In genomic region chr9:21684831-21685362, GRCh38 we compare ENCODE assay signal across 10 cellular contexts.
DNase-seq lines count a peak whose midpoint lies in the region; TF ChIP-seq lines count a peak whose summit lies in the region.
"Had no signal": no experiment of that assay in that cellular context is flagged by ENCODE, and none has a peak within 500 bp of the region (broad histone marks: within the 10 kb centered on the region; RNA-seq: fewer than 3 reads in every experiment).

No MANE protein-coding gene starts in this region.

- H3K4me1 Mint-ChIP-seq in activated naive CD4-positive, alpha-beta T cell treated with anti-CD3 and anti-CD28 coated beads, Interleukin-2, amount 10 ng/mL, durations not matched to agents 7 days and 5 days = peaks cover 14% of the 10 kb centered on the region

- peak; percentile 37 for DNase-seq in activated naive CD4-positive, alpha-beta T cell treated with Interleukin-2 at 50 U/mL for 16 hours
- no peak for DNase-seq in activated naive CD4-positive, alpha-beta T cell treated with anti-CD3 and anti-CD28 coated beads, Interleukin-2, amount 10 ng/mL, durations not matched to agents 7 days and 5 days
- DNase-seq in amniotic epithelial cell (ENCODE audit: low read depth) (peak; percentile 88), non-pigmented ciliary epithelial cell (ENCODE audit: low read depth) (peak; percentile 86), ureter (ENCODE audit: low spot score) (peak; percentile 68), NCI-H2171 (lab: John Stamatoyannopoulos, UW) (no peak), tibial artery (no peak), OCI-M2 (lab: John Stamatoyannopoulos, UW; ENCODE audit: unreplicated experiment) (no peak)

- H3K27me3 ChIP-seq in tibial artery = no peaks in the 10 kb centered on the region
- H3K27me3 ChIP-seq: BLaER1 treated with 17β-estradiol and CSF1 and Interleukin-3, amounts not matched to agents 10 nM and 100 nM had no signal

- H3K36me3 ChIP-seq in tibial artery = no peaks in the 10 kb centered on the region
- H3K36me3 ChIP-seq: BLaER1 treated with 17β-estradiol and CSF1 and Interleukin-3, amounts not matched to agents 10 nM and 100 nM had no signal

- H3K4me3 ChIP-seq in tibial artery = no peak overlapping the region
- H3K4me3 ChIP-seq: BLaER1 treated with 17β-estradiol and CSF1 and Interleukin-3, amounts not matched to agents 10 nM and 100 nM had no signal

- intact Hi-C loops in tibial artery (cut with DNase I; ENCODE audit: low total_unique reads) = no loop called here

- no peak overlapping the region for H3K27ac Mint-ChIP-seq in activated naive CD4-positive, alpha-beta T cell treated with anti-CD3 and anti-CD28 coated beads, Interleukin-2, amount 10 ng/mL, durations not matched to agents 7 days and 5 days

- H3K4me1 ChIP-seq in tibial artery = no peaks in the 10 kb centered on the region

- no peak overlapping the region for H3K4me3 Mint-ChIP-seq in activated naive CD4-positive, alpha-beta T cell treated with anti-CD3 and anti-CD28 coated beads, Interleukin-2, amount 10 ng/mL, durations not matched to agents 7 days and 5 days
- H3K4me3 Mint-ChIP-seq: naive thymus-derived CD4-positive, alpha-beta T cell had no signal

- no peaks in the 10 kb centered on the region for H3K9me3 Mint-ChIP-seq in activated naive CD4-positive, alpha-beta T cell treated with anti-CD3 and anti-CD28 coated beads, Interleukin-2, amount 10 ng/mL, durations not matched to agents 7 days and 5 days
- H3K9me3 Mint-ChIP-seq: naive thymus-derived CD4-positive, alpha-beta T cell had no signal

- no peak for TF ChIP-seq CTCF in tibial artery (IDR thresholded peaks at IDR 0.05)

- H3K27ac ChIP-seq in tibial artery = no peak overlapping the region
- H3K27ac ChIP-seq: BLaER1 treated with 17β-estradiol and CSF1 and Interleukin-3, amounts not matched to agents 10 nM and 100 nM had no signal

- CTCF ChIA-PET in activated naive CD4-positive, alpha-beta T cell treated with anti-CD3 and anti-CD28 coated beads, Interleukin-2, amount 10 ng/mL, durations not matched to agents 7 days and 5 days (lab: Charles Lee) = no interaction called here

- peaks cover 3% of the 10 kb centered on the region for H3K27me3 Mint-ChIP-seq in activated naive CD4-positive, alpha-beta T cell treated with anti-CD3 and anti-CD28 coated beads, Interleukin-2, amount 10 ng/mL, durations not matched to agents 7 days and 5 days
- H3K27me3 Mint-ChIP-seq: naive thymus-derived CD4-positive, alpha-beta T cell had no signal

- no peaks in the 10 kb centered on the region for H3K36me3 Mint-ChIP-seq in activated naive CD4-positive, alpha-beta T cell treated with anti-CD3 and anti-CD28 coated beads, Interleukin-2, amount 10 ng/mL, durations not matched to agents 7 days and 5 days
- H3K36me3 Mint-ChIP-seq: naive thymus-derived CD4-positive, alpha-beta T cell had no signal

- H3K9me3 ChIP-seq in tibial artery = no peaks in the 10 kb centered on the region
- H3K9me3 ChIP-seq: BLaER1 treated with 17β-estradiol and CSF1 and Interleukin-3, amounts not matched to agents 10 nM and 100 nM had no signal

Comparison
In these comparisons a context has a peak if more than half of its experiments do, and no peak if none do; other contexts are left out.
1. DNase-seq: peak in activated naive CD4-positive, alpha-beta T cell treated with Interleukin-2 at 50 U/mL for 16 hours (single experiment), amniotic epithelial cell (single experiment), non-pigmented ciliary epithelial cell (single experiment) and ureter (single experiment); none in activated naive CD4-positive, alpha-beta T cell treated with anti-CD3 and anti-CD28 coated beads, Interleukin-2, amount 10 ng/mL, durations not matched to agents 7 days and 5 days (single experiment), NCI-H2171 (single experiment), tibial artery (0 of 2) and OCI-M2 (single experiment).